ENCODE assay signal across 1 cellular context in the genomic region with DNA sequence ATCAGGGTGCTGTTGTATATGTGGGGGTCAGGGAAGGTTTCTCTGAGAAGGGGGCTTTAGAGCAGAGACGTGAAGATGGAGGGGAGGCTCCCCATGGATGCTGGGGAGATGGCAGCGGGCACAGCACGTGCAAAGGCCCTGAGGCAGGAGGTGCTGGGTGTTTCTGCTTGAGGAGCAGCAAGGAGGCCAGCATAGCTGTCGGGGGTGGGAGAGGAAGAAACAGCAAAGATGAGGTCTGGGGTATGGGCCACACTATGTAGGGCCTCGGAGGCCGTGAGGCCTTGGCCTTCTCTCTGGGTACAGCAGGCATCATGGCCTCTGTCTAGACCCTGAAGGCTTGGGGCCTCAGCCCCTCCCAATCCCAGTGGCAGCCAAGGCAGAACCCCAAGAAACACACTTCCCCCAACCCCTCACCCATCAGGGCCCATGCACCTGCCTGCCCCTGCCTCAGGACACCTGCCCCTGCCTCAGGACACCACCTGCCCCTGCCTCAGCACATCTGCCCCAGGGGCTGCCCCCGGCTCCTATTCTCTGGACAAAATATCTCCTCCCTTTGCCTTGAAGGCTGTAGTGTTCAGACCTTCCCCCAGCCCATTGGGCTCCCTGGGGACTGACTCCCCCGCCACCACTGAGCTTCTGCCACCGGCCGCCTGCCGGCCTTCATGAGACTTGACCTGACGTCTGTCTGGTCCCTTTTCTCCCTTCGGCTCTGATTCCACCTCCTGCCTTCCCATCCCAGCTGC.
A peak's percentile ranks its signal among the peaks of the same experiment; 100 is the strongest.
TF ChIP-seq lines count a peak whose summit lies in the region.

No MANE protein-coding gene starts in this region.

TF ChIP-seq in HepG2, 621 proteins besides CTCF, POLR2A, EP300 and RAD21 (continues in another document):
- TF ChIP-seq POLR2G (IDR thresholded peaks at IDR 0.05; ENCODE audit: low read depth, low read length) = peak; percentile 19; the same call in 1 of the 2 replicates
- TF ChIP-seq DNMT3B (CRISPR knock-in tag; conservative IDR thresholded peaks at IDR 0.05) = no peak
- peak; percentile 38 for TF ChIP-seq ZEB1 (IDR thresholded peaks at IDR 0.05; ENCODE audit: insufficient replicate concordance, low read depth)
- no peak for TF ChIP-seq HDAC2 (CRISPR knock-in tag; IDR thresholded peaks at IDR 0.05)
- no peak for TF ChIP-seq ZNF572 (CRISPR knock-in tag; IDR thresholded peaks at IDR 0.05)
- TF ChIP-seq SMYD3 (CRISPR knock-in tag; IDR thresholded peaks at IDR 0.05) = no peak
- TF ChIP-seq, protein P1, sequence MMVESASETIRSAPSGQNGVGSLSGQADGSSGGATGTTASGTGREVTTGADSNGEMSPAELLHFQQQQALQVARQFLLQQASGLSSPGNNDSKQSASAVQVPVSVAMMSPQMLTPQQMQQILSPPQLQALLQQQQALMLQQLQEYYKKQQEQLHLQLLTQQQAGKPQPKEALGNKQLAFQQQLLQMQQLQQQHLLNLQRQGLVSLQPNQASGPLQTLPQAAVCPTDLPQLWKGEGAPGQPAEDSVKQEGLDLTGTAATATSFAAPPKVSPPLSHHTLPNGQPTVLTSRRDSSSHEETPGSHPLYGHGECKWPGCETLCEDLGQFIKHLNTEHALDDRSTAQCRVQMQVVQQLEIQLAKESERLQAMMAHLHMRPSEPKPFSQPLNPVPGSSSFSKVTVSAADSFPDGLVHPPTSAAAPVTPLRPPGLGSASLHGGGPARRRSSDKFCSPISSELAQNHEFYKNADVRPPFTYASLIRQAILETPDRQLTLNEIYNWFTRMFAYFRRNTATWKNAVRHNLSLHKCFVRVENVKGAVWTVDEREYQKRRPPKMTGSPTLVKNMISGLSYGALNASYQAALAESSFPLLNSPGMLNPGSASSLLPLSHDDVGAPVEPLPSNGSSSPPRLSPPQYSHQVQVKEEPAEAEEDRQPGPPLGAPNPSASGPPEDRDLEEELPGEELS (CRISPR knock-in tag; IDR thresholded peaks at IDR 0.05) = no peak
- peak; percentile 89 for TF ChIP-seq ZMYM3 (CRISPR knock-in tag; IDR thresholded peaks at IDR 0.05)
- TF ChIP-seq MTA3 (CRISPR knock-in tag; IDR thresholded peaks at IDR 0.05) = no peak
- TF ChIP-seq ZNF333 (CRISPR knock-in tag; IDR thresholded peaks at IDR 0.05; ENCODE audit: borderline replicate concordance) = 0 out of 2 replicates have a peak, but pooled peaks have one; percentile 52
- no peak for TF ChIP-seq ZNF557 (CRISPR knock-in tag; IDR thresholded peaks at IDR 0.05)
- no peak for TF ChIP-seq KAT8 (CRISPR knock-in tag; IDR thresholded peaks at IDR 0.05)
- TF ChIP-seq ZNF44 (CRISPR knock-in tag; IDR thresholded peaks at IDR 0.05) = no peak
- no peak for TF ChIP-seq ZNF501 (CRISPR knock-in tag; IDR thresholded peaks at IDR 0.05)
- TF ChIP-seq ZNF253 (CRISPR knock-in tag; IDR thresholded peaks at IDR 0.05; ENCODE audit: borderline replicate concordance) = no peak
- TF ChIP-seq SIN3B (IDR thresholded peaks at IDR 0.05; ENCODE audit: low read length) = no peak
- TF ChIP-seq, protein P2, sequence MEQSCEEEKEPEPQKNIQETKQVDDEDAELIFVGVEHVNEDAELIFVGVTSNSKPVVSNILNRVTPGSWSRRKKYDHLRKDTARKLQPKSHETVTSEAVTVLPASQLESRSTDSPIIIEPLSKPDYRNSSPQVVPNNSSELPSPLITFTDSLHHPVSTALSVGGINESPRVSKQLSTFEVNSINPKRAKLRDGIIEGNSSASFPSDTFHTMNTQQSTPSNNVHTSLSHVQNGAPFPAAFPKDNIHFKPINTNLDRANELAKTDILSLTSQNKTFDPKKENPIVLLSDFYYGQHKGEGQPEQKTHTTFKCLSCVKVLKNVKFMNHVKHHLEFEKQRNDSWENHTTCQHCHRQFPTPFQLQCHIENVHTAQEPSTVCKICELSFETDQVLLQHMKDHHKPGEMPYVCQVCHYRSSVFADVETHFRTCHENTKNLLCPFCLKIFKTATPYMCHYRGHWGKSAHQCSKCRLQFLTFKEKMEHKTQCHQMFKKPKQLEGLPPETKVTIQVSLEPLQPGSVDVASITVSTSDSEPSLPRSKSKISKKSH (CRISPR knock-in tag; IDR thresholded peaks at IDR 0.05; ENCODE audit: borderline replicate concordance) = no peak
- TF ChIP-seq, protein P3, sequence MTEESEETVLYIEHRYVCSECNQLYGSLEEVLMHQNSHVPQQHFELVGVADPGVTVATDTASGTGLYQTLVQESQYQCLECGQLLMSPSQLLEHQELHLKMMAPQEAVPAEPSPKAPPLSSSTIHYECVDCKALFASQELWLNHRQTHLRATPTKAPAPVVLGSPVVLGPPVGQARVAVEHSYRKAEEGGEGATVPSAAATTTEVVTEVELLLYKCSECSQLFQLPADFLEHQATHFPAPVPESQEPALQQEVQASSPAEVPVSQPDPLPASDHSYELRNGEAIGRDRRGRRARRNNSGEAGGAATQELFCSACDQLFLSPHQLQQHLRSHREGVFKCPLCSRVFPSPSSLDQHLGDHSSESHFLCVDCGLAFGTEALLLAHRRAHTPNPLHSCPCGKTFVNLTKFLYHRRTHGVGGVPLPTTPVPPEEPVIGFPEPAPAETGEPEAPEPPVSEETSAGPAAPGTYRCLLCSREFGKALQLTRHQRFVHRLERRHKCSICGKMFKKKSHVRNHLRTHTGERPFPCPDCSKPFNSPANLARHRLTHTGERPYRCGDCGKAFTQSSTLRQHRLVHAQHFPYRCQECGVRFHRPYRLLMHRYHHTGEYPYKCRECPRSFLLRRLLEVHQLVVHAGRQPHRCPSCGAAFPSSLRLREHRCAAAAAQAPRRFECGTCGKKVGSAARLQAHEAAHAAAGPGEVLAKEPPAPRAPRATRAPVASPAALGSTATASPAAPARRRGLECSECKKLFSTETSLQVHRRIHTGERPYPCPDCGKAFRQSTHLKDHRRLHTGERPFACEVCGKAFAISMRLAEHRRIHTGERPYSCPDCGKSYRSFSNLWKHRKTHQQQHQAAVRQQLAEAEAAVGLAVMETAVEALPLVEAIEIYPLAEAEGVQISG (CRISPR knock-in tag; IDR thresholded peaks at IDR 0.05) = 0 out of 2 replicates have a peak, but pooled peaks have one; percentile 2
- TF ChIP-seq, protein P4, sequence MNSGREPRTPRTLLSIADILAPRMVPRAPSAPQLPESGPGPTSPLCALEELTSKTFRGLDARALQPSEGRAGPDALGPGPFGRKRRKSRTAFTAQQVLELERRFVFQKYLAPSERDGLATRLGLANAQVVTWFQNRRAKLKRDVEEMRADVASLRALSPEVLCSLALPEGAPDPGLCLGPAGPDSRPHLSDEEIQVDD (CRISPR knock-in tag; IDR thresholded peaks at IDR 0.05; ENCODE audit: borderline replicate concordance) = no peak
- TF ChIP-seq, protein P5, sequence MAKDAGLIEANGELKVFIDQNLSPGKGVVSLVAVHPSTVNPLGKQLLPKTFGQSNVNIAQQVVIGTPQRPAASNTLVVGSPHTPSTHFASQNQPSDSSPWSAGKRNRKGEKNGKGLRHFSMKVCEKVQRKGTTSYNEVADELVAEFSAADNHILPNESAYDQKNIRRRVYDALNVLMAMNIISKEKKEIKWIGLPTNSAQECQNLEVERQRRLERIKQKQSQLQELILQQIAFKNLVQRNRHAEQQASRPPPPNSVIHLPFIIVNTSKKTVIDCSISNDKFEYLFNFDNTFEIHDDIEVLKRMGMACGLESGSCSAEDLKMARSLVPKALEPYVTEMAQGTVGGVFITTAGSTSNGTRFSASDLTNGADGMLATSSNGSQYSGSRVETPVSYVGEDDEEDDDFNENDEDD (CRISPR knock-in tag; IDR thresholded peaks at IDR 0.05; ENCODE audit: borderline replicate concordance) = no peak
- no peak for TF ChIP-seq PCBP2 (optimal IDR thresholded peaks at IDR 0.05; ENCODE audit: low read depth, low read length, poor library complexity, severe bottlenecking)
- peak; percentile 49; the same call in 1 of the 2 replicates for TF ChIP-seq DR1 (CRISPR knock-in tag; IDR thresholded peaks at IDR 0.05)
- 0 out of 2 replicates have a peak, but pooled peaks have one; percentile 26 for TF ChIP-seq KDM1A (CRISPR knock-in tag; IDR thresholded peaks at IDR 0.05)
- no peak for TF ChIP-seq NFYB (CRISPR knock-in tag; IDR thresholded peaks at IDR 0.05)
- TF ChIP-seq FLYWCH1 (CRISPR knock-in tag; IDR thresholded peaks at IDR 0.05) = no peak
- TF ChIP-seq, protein P6, sequence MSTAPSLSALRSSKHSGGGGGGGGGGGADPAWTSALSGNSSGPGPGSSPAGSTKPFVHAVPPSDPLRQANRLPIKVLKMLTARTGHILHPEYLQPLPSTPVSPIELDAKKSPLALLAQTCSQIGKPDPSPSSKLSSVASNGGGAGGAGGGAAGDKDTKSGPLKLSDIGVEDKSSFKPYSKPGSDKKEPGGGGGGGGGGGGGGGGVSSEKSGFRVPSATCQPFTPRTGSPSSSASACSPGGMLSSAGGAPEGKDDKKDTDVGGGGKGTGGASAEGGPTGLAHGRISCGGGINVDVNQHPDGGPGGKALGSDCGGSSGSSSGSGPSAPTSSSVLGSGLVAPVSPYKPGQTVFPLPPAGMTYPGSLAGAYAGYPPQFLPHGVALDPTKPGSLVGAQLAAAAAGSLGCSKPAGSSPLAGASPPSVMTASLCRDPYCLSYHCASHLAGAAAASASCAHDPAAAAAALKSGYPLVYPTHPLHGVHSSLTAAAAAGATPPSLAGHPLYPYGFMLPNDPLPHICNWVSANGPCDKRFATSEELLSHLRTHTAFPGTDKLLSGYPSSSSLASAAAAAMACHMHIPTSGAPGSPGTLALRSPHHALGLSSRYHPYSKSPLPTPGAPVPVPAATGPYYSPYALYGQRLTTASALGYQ (CRISPR knock-in tag; IDR thresholded peaks at IDR 0.05) = no peak
- no peak for TF ChIP-seq NRL (CRISPR knock-in tag; IDR thresholded peaks at IDR 0.05; ENCODE audit: borderline replicate concordance)
- no peak for TF ChIP-seq CEBPB (IDR thresholded peaks at IDR 0.05; ENCODE audit: borderline replicate concordance, low read depth, low read length)
- TF ChIP-seq, protein P7, sequence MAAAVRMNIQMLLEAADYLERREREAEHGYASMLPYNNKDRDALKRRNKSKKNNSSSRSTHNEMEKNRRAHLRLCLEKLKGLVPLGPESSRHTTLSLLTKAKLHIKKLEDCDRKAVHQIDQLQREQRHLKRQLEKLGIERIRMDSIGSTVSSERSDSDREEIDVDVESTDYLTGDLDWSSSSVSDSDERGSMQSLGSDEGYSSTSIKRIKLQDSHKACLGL (CRISPR knock-in tag; IDR thresholded peaks at IDR 0.05) = 0 out of 2 replicates have a peak, but pooled peaks have one; percentile 22
- TF ChIP-seq KLF6 (CRISPR knock-in tag; IDR thresholded peaks at IDR 0.05) = no peak
- no peak for TF ChIP-seq TOPORS (CRISPR knock-in tag; IDR thresholded peaks at IDR 0.05)
- TF ChIP-seq, protein P8, sequence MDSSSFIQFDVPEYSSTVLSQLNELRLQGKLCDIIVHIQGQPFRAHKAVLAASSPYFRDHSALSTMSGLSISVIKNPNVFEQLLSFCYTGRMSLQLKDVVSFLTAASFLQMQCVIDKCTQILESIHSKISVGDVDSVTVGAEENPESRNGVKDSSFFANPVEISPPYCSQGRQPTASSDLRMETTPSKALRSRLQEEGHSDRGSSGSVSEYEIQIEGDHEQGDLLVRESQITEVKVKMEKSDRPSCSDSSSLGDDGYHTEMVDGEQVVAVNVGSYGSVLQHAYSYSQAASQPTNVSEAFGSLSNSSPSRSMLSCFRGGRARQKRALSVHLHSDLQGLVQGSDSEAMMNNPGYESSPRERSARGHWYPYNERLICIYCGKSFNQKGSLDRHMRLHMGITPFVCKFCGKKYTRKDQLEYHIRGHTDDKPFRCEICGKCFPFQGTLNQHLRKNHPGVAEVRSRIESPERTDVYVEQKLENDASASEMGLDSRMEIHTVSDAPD (CRISPR knock-in tag; IDR thresholded peaks at IDR 0.05) = no peak
- no peak for TF ChIP-seq ZNF292 (CRISPR knock-in tag; IDR thresholded peaks at IDR 0.05; ENCODE audit: borderline replicate concordance, low read depth)
- TF ChIP-seq, protein P9, sequence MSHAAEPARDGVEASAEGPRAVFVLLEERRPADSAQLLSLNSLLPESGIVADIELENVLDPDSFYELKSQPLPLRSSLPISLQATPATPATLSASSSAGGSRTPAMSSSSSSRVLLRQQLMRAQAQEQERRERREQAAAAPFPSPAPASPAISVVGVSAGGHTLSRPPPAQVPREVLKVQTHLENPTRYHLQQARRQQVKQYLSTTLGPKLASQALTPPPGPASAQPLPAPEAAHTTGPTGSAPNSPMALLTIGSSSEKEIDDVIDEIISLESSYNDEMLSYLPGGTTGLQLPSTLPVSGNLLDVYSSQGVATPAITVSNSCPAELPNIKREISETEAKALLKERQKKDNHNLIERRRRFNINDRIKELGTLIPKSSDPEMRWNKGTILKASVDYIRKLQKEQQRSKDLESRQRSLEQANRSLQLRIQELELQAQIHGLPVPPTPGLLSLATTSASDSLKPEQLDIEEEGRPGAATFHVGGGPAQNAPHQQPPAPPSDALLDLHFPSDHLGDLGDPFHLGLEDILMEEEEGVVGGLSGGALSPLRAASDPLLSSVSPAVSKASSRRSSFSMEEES (CRISPR knock-in tag; IDR thresholded peaks at IDR 0.05) = no peak
- 0 out of 2 replicates have a peak, but pooled peaks have one; percentile 4 for TF ChIP-seq MEF2D (CRISPR knock-in tag; IDR thresholded peaks at IDR 0.05)
- TF ChIP-seq, protein P10, sequence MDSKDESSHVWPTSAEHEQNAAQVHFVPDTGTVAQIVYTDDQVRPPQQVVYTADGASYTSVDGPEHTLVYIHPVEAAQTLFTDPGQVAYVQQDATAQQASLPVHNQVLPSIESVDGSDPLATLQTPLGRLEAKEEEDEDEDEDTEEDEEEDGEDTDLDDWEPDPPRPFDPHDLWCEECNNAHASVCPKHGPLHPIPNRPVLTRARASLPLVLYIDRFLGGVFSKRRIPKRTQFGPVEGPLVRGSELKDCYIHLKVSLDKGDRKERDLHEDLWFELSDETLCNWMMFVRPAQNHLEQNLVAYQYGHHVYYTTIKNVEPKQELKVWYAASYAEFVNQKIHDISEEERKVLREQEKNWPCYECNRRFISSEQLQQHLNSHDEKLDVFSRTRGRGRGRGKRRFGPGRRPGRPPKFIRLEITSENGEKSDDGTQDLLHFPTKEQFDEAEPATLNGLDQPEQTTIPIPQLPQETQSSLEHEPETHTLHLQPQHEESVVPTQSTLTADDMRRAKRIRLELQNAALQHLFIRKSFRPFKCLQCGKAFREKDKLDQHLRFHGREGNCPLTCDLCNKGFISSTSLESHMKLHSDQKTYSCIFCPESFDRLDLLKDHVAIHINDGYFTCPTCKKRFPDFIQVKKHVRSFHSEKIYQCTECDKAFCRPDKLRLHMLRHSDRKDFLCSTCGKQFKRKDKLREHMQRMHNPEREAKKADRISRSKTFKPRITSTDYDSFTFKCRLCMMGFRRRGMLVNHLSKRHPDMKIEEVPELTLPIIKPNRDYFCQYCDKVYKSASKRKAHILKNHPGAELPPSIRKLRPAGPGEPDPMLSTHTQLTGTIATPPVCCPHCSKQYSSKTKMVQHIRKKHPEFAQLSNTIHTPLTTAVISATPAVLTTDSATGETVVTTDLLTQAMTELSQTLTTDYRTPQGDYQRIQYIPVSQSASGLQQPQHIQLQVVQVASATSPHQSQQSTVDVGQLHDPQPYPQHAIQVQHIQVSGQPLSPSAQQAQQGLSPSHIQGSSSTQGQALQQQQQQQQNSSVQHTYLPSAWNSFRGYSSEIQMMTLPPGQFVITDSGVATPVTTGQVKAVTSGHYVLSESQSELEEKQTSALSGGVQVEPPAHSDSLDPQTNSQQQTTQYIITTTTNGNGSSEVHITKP (CRISPR knock-in tag; IDR thresholded peaks at IDR 0.05; ENCODE audit: low read depth) = no peak
- TF ChIP-seq HMG20B (CRISPR knock-in tag; conservative IDR thresholded peaks at IDR 0.05) = no peak
